ENCODE assay signal across 22 cellular contexts in genomic region chr18:55504808-55505207, GRCh38.
"Had no signal": no experiment of that assay in that cellular context is flagged by ENCODE, and none has a peak within 500 bp of the region (broad histone marks: within the 10 kb centered on the region; RNA-seq: fewer than 3 reads in every experiment).

No MANE protein-coding gene starts in this region.

- H3K9me3 Mint-ChIP-seq: activated CD4-positive, alpha-beta T cell treated with anti-CD3 and anti-CD28 coated beads, Interleukin-2, amount 10 ng/mL, durations not matched to agents 7 days and 5 days; activated CD8-positive, alpha-beta T cell treated with anti-CD3 and anti-CD28 coated beads for 36 hours; activated naive CD4-positive, alpha-beta T cell treated with anti-CD3 and anti-CD28 coated beads, Interleukin-2, amount 10 ng/mL, durations not matched to agents 7 days and 5 days; nephron progenitor cell had no signal

- DNase-seq: activated CD4-positive, alpha-beta T cell treated with anti-CD3 and anti-CD28 coated beads, Interleukin-2, amount 10 ng/mL, durations not matched to agents 7 days and 5 days; activated CD4-positive, CD25-positive, alpha-beta regulatory T cell treated with anti-CD3 and anti-CD28 coated beads, Interleukin-2, amount 50 U/mL, for 72 hours; activated CD8-positive, alpha-beta memory T cell treated with anti-CD3 and anti-CD28 coated beads, Interleukin-2, amount 10 ng/mL, durations not matched to agents 7 days and 5 days; activated CD8-positive, alpha-beta T cell treated with anti-CD3 and anti-CD28 coated beads for 36 hours; activated effector memory CD4-positive, alpha-beta T cell treated with anti-CD3 and anti-CD28 coated beads, Interleukin-2, amount 50 U/mL, for 16 hours; activated naive CD4-positive, alpha-beta T cell treated with anti-CD3 and anti-CD28 coated beads, Interleukin-2, amount 10 ng/mL, durations not matched to agents 7 days and 5 days; activated T-cell treated with anti-CD3 and anti-CD28 coated beads for 4 hours; amygdala; dermis blood vessel endothelial cell; effector CD8-positive, alpha-beta T cell; foreskin keratinocyte; left colon; mesenchymal stem cell; nephron progenitor cell; pancreas; psoas muscle; spleen; stimulated activated CD4-positive, alpha-beta T cell treated with anti-CD3 and anti-CD28 coated beads, Interleukin-4, amount 100 ng/mL, for 24 hours; stimulated activated naive CD8-positive, alpha-beta T cell treated with anti-CD3 and anti-CD28 coated beads, Interleukin-15, Interleukin-2, amounts not matched to agents 100 U/mL and 50 U/mL, for 24 hours; WERI-Rb-1 had no signal

- H3K4me3 ChIP-seq: pancreas, psoas muscle, right atrium auricular region, spleen, upper lobe of left lung had no signal

- H3K36me3 ChIP-seq: pancreas, right atrium auricular region, spleen, upper lobe of left lung, WERI-Rb-1 had no signal

- H3K36me3 Mint-ChIP-seq: activated CD8-positive, alpha-beta memory T cell treated with anti-CD3 and anti-CD28 coated beads, Interleukin-2, amount 10 ng/mL, durations not matched to agents 7 days and 5 days; activated naive CD4-positive, alpha-beta T cell treated with anti-CD3 and anti-CD28 coated beads, Interleukin-2, amount 10 ng/mL, durations not matched to agents 7 days and 5 days had no signal

- H3K9me3 ChIP-seq: pancreas, psoas muscle, right atrium auricular region, spleen, upper lobe of left lung had no signal

- H3K27me3 Mint-ChIP-seq: activated CD8-positive, alpha-beta memory T cell treated with anti-CD3 and anti-CD28 coated beads, Interleukin-2, amount 10 ng/mL, durations not matched to agents 7 days and 5 days had no signal

- ATAC-seq: activated CD8-positive, alpha-beta memory T cell treated with anti-CD3 and anti-CD28 coated beads, Interleukin-2, amount 10 ng/mL, durations not matched to agents 7 days and 5 days; activated CD8-positive, alpha-beta T cell treated with anti-CD3 and anti-CD28 coated beads for 36 hours; foreskin keratinocyte; left colon; pancreas; psoas muscle; stimulated activated naive CD8-positive, alpha-beta T cell treated with anti-CD3 and anti-CD28 coated beads, Interleukin-15, Interleukin-2, amounts not matched to agents 100 U/mL and 50 U/mL, for 24 hours had no signal

- H3K4me3 Mint-ChIP-seq: activated CD4-positive, alpha-beta T cell treated with anti-CD3 and anti-CD28 coated beads, Interleukin-2, amount 10 ng/mL, durations not matched to agents 7 days and 5 days; activated CD8-positive, alpha-beta memory T cell treated with anti-CD3 and anti-CD28 coated beads, Interleukin-2, amount 10 ng/mL, durations not matched to agents 7 days and 5 days; activated CD8-positive, alpha-beta T cell treated with anti-CD3 and anti-CD28 coated beads for 36 hours; activated naive CD4-positive, alpha-beta T cell treated with anti-CD3 and anti-CD28 coated beads, Interleukin-2, amount 10 ng/mL, durations not matched to agents 7 days and 5 days; nephron progenitor cell had no signal

- H3K27ac Mint-ChIP-seq: activated CD4-positive, alpha-beta T cell treated with anti-CD3 and anti-CD28 coated beads, Interleukin-2, amount 10 ng/mL, durations not matched to agents 7 days and 5 days; activated CD8-positive, alpha-beta memory T cell treated with anti-CD3 and anti-CD28 coated beads, Interleukin-2, amount 10 ng/mL, durations not matched to agents 7 days and 5 days; activated CD8-positive, alpha-beta T cell treated with anti-CD3 and anti-CD28 coated beads for 36 hours; activated naive CD4-positive, alpha-beta T cell treated with anti-CD3 and anti-CD28 coated beads, Interleukin-2, amount 10 ng/mL, durations not matched to agents 7 days and 5 days; nephron progenitor cell had no signal

- H3K27me3 ChIP-seq: foreskin keratinocyte, pancreas, right atrium auricular region, spleen, upper lobe of left lung had no signal

- H3K4me1 Mint-ChIP-seq: activated CD8-positive, alpha-beta memory T cell treated with anti-CD3 and anti-CD28 coated beads, Interleukin-2, amount 10 ng/mL, durations not matched to agents 7 days and 5 days; activated naive CD4-positive, alpha-beta T cell treated with anti-CD3 and anti-CD28 coated beads, Interleukin-2, amount 10 ng/mL, durations not matched to agents 7 days and 5 days had no signal

- H3K27ac ChIP-seq: foreskin keratinocyte, pancreas, psoas muscle, right atrium auricular region, spleen, upper lobe of left lung, WERI-Rb-1 had no signal
